In the genomic region with DNA sequence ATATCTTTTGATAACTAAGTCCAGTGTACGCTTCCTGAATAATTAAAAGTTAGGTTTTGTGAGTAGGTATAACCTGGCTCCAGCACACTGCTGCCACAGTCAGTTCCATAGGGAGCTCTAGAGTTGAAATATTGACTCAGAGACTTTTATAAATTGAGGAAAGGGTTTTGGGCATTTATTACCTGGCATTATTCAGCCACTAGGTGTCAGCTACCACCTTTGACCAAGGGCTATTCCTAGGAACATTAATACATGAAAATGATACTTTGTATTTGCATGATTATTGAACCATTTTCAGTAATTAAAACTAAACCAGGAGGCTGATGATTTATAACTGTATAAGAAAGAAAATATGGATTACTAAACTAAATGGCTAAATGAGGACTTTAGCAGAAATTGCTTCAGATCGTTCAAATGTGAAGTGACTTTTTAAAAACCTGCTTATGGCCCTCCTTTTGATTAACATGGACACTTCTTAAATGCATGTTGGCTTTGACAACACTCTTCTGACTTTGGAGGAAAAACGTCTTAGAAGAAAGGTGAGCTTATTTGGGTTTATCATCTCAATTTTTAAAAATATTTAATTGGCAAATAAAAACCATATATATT, we compare ENCODE assay signal across 8 cellular contexts.
DNase-seq lines count a peak whose midpoint lies in the region; ATAC-seq and TF ChIP-seq lines count a peak whose summit lies in the region.

No MANE protein-coding gene starts in this region.

- no peak overlapping the region for H3K27ac Mint-ChIP-seq in activated T-helper 17 cell treated with anti-CD3 and anti-CD28 coated beads, Interleukin-2, amount 50 U/mL, for 72 hours

- H3K36me3 ChIP-seq in right lobe of liver: no peaks in the 10 kb centered on the region

- H3K36me3 Mint-ChIP-seq in activated T-helper 17 cell treated with anti-CD3 and anti-CD28 coated beads, Interleukin-2, amount 50 U/mL, for 72 hours (ENCODE audit: low read depth): no peaks in the 10 kb centered on the region

- ATAC-seq in HG03175 (IDR thresholded peaks at IDR 0.05; ENCODE audit: unreplicated experiment) (peak; percentile 55), SK-N-SH treated with all-trans-retinoic acid at 6 μM for 48 hours (peak; percentile 66), right lobe of liver (peak; percentile 70 to 76 (median 74))
- no peak for ATAC-seq in activated CD4-positive, CD25-positive, alpha-beta regulatory T cell treated with anti-CD3 and anti-CD28 coated beads, Interleukin-2, amount 50 U/mL, for 24 hours
- ATAC-seq in activated T-helper 17 cell treated with anti-CD3 and anti-CD28 coated beads, Interleukin-2, amount 50 U/mL, for 72 hours (replicated peaks): no peak

- H3K9me3 ChIP-seq in right lobe of liver: no peaks in the 10 kb centered on the region

- WGBS in right lobe of liver (ENCODE audit: insufficient coverage, low coverage, low lambda C conversion rate, missing lambda C conversion rate): 45% methylated on average over 3 of the region's 3 CpGs

- DNase-seq in right lobe of liver: no peak
- no peak for DNase-seq in effector CD8-positive, alpha-beta T cell (lab: John Stamatoyannopoulos, UW)
- no peak for DNase-seq in stimulated activated naive CD4-positive, alpha-beta T cell (lab: John Stamatoyannopoulos, UW)

- no peaks in the 10 kb centered on the region for H3K27me3 ChIP-seq in right lobe of liver

- no peaks in the 10 kb centered on the region for H3K4me1 ChIP-seq in right lobe of liver

- no peaks in the 10 kb centered on the region for H3K4me1 Mint-ChIP-seq in activated T-helper 17 cell treated with anti-CD3 and anti-CD28 coated beads, Interleukin-2, amount 50 U/mL, for 72 hours

- TF ChIP-seq CTCF in GM12875 (IDR thresholded peaks at IDR 0.05; ENCODE audit: borderline replicate concordance, insufficient read depth, low read depth, low read length) (peak; percentile 33; the same call in 1 of the 2 replicates), right lobe of liver (IDR thresholded peaks at IDR 0.05) (peak; percentile 60 to 77 (median 76))

- intact Hi-C loops in right lobe of liver (cut with DNase I): loop anchor here (5.0 to 10.0 kb wide), 2 partner anchors 208 to 210 kb away; no protein-coding TSS in a partner anchor

- H3K4me3 Mint-ChIP-seq in activated T-helper 17 cell treated with anti-CD3 and anti-CD28 coated beads, Interleukin-2, amount 50 U/mL, for 72 hours: no peak overlapping the region

- no peak overlapping the region for H3K27ac ChIP-seq in right lobe of liver

- no peaks in the 10 kb centered on the region for H3K9me3 Mint-ChIP-seq in activated T-helper 17 cell treated with anti-CD3 and anti-CD28 coated beads, Interleukin-2, amount 50 U/mL, for 72 hours

- H3K4me3 ChIP-seq in GM12875 (ENCODE audit: low read depth, low read length) (no peak overlapping the region), right lobe of liver (no peak overlapping the region)

- TF ChIP-seq POLR2A in right lobe of liver (IDR thresholded peaks at IDR 0.05): no peak

- peaks cover 3% of the 10 kb centered on the region for H3K27me3 Mint-ChIP-seq in activated T-helper 17 cell treated with anti-CD3 and anti-CD28 coated beads, Interleukin-2, amount 50 U/mL, for 72 hours

TF ChIP-seq in SK-N-SH treated with all-trans-retinoic acid at 6 μM for 48 hours, 23 proteins besides CTCF, POLR2A, EP300 and RAD21:
- no peak for TF ChIP-seq ZC3H10 (CRISPR knock-in tag; IDR thresholded peaks at IDR 0.05)
- TF ChIP-seq ZNF565 (CRISPR knock-in tag; conservative IDR thresholded peaks at IDR 0.05; ENCODE audit: low read depth): no peak
- TF ChIP-seq ZNF8 (CRISPR knock-in tag; IDR thresholded peaks at IDR 0.05): no peak
- TF ChIP-seq, protein P1, sequence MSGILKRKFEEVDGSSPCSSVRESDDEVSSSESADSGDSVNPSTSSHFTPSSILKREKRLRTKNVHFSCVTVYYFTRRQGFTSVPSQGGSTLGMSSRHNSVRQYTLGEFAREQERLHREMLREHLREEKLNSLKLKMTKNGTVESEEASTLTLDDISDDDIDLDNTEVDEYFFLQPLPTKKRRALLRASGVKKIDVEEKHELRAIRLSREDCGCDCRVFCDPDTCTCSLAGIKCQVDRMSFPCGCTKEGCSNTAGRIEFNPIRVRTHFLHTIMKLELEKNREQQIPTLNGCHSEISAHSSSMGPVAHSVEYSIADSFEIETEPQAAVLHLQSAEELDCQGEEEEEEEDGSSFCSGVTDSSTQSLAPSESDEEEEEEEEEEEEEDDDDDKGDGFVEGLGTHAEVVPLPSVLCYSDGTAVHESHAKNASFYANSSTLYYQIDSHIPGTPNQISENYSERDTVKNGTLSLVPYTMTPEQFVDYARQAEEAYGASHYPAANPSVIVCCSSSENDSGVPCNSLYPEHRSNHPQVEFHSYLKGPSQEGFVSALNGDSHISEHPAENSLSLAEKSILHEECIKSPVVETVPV (CRISPR knock-in tag; IDR thresholded peaks at IDR 0.05): no peak
- TF ChIP-seq, protein P2, sequence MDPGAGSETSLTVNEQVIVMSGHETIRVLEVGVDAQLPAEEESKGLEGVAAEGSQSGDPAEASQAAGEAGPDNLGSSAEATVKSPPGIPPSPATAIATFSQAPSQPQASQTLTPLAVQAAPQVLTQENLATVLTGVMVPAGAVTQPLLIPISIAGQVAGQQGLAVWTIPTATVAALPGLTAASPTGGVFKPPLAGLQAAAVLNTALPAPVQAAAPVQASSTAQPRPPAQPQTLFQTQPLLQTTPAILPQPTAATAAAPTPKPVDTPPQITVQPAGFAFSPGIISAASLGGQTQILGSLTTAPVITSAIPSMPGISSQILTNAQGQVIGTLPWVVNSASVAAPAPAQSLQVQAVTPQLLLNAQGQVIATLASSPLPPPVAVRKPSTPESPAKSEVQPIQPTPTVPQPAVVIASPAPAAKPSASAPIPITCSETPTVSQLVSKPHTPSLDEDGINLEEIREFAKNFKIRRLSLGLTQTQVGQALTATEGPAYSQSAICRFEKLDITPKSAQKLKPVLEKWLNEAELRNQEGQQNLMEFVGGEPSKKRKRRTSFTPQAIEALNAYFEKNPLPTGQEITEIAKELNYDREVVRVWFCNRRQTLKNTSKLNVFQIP (CRISPR knock-in tag; IDR thresholded peaks at IDR 0.05; ENCODE audit: borderline replicate concordance, low read depth): no peak
- no peak for TF ChIP-seq BACH2 (CRISPR knock-in tag; IDR thresholded peaks at IDR 0.05; ENCODE audit: borderline replicate concordance)
- no peak for TF ChIP-seq TOX (CRISPR knock-in tag; IDR thresholded peaks at IDR 0.05; ENCODE audit: borderline replicate concordance)
- no peak for TF ChIP-seq ZFP3 (CRISPR knock-in tag; IDR thresholded peaks at IDR 0.05)
- no peak for TF ChIP-seq SNAI2 (CRISPR knock-in tag; IDR thresholded peaks at IDR 0.05)
- TF ChIP-seq GLIS3 (CRISPR knock-in tag; IDR thresholded peaks at IDR 0.05): no peak
- no peak for TF ChIP-seq RARB (CRISPR knock-in tag; IDR thresholded peaks at IDR 0.05)
- no peak for TF ChIP-seq ESRRG (CRISPR knock-in tag; IDR thresholded peaks at IDR 0.05)
- TF ChIP-seq, protein P3, sequence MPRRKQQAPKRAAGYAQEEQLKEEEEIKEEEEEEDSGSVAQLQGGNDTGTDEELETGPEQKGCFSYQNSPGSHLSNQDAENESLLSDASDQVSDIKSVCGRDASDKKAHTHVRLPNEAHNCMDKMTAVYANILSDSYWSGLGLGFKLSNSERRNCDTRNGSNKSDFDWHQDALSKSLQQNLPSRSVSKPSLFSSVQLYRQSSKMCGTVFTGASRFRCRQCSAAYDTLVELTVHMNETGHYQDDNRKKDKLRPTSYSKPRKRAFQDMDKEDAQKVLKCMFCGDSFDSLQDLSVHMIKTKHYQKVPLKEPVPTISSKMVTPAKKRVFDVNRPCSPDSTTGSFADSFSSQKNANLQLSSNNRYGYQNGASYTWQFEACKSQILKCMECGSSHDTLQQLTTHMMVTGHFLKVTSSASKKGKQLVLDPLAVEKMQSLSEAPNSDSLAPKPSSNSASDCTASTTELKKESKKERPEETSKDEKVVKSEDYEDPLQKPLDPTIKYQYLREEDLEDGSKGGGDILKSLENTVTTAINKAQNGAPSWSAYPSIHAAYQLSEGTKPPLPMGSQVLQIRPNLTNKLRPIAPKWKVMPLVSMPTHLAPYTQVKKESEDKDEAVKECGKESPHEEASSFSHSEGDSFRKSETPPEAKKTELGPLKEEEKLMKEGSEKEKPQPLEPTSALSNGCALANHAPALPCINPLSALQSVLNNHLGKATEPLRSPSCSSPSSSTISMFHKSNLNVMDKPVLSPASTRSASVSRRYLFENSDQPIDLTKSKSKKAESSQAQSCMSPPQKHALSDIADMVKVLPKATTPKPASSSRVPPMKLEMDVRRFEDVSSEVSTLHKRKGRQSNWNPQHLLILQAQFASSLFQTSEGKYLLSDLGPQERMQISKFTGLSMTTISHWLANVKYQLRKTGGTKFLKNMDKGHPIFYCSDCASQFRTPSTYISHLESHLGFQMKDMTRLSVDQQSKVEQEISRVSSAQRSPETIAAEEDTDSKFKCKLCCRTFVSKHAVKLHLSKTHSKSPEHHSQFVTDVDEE (CRISPR knock-in tag; IDR thresholded peaks at IDR 0.05): no peak
- no peak for TF ChIP-seq ISL1 (CRISPR knock-in tag; IDR thresholded peaks at IDR 0.05)
- TF ChIP-seq ARNTL (CRISPR knock-in tag; IDR thresholded peaks at IDR 0.05; ENCODE audit: borderline replicate concordance, low read depth): no peak
- TF ChIP-seq PPARA (CRISPR knock-in tag; IDR thresholded peaks at IDR 0.05; ENCODE audit: borderline replicate concordance): no peak
- no peak for TF ChIP-seq ZNF70 (CRISPR knock-in tag; IDR thresholded peaks at IDR 0.05)

Comparison
In these comparisons a context has a peak if more than half of its experiments do, and no peak if none do; other contexts are left out.
1. ATAC-seq: peak in HG03175 (single experiment), SK-N-SH treated with all-trans-retinoic acid at 6 μM for 48 hours (single experiment) and right lobe of liver (4 of 4); none in activated CD4-positive, CD25-positive, alpha-beta regulatory T cell treated with anti-CD3 and anti-CD28 coated beads, Interleukin-2, amount 50 U/mL, for 24 hours (0 of 2) and activated T-helper 17 cell treated with anti-CD3 and anti-CD28 coated beads, Interleukin-2, amount 50 U/mL, for 72 hours (single experiment).